In the genomic region with DNA sequence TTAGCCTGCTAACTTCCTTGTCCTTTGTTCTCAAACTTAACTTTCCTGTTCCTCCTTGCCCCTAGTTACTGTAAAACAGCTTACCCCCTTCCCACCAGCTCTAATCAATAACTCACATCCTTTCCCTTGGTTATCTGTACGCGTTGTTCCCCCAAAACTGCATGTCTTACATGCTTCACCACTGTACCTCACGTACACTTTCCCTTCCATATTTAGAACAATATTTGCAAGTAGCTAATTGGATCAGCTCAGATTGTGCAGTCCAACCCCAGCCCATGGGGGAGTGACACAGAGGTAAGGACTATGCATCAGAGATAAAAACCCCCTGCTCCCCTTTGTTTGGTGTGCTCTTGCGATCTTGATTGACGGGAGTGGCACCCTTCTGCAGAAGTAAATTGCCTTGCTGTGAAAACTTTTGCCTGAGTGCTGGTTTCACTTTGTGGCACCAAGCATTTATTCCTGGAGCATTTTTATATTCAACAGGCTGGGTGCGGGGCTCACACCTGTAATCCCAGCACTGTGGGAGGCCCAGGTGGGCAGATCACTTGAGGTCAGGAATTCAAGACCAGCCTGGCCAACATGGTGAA, we compare ENCODE assay signal across 17 cellular contexts. TPM values are rescaled to one million over a fixed set of nuclear protein-coding genes. Genes with fewer than 3 reads are reported as not detected.
A peak's percentile ranks its signal among the peaks of the same experiment; 100 is the strongest.
DNase-seq lines count a peak whose midpoint lies in the region; FAIRE-seq and TF ChIP-seq lines count a peak whose summit lies in the region.
"Had no signal": no experiment of that assay in that cellular context is flagged by ENCODE, and none has a peak within 500 bp of the region (broad histone marks: within the 10 kb centered on the region; RNA-seq: fewer than 3 reads in every experiment).

No MANE protein-coding gene starts in this region.

- DNase-seq in NCI-H1092 treated with DMSO at 0.1 percent for 48 hours (lab: John Stamatoyannopoulos, UW) = peak; percentile 8
- DNase-seq in NCI-H1092 (lab: John Stamatoyannopoulos, UW) = no peak
- no peak for DNase-seq in bronchial epithelial cell (ENCODE audit: low read depth)
- no peak for DNase-seq in urothelium cell line (ENCODE audit: low spot score)
- DNase-seq in DMS 273 (lab: John Stamatoyannopoulos, UW; ENCODE audit: unreplicated experiment) = no peak
- DNase-seq in NCI-H2171 treated with DMSO at 0.1 percent for 48 hours (lab: John Stamatoyannopoulos, UW) = no peak
- DNase-seq: Calu3; CD4-positive, alpha-beta memory T cell; DMS79; H9; NCI-H1436; NCI-H2029; NCI-H510A; NCI-H82; PC-9 had no signal

- no peak overlapping the region for H3K4me3 ChIP-seq in bronchial epithelial cell (ENCODE audit: low read depth, low read length)
- H3K4me3 ChIP-seq: PC-9, SJSA1 had no signal

- no peak for TF ChIP-seq CTCF in bronchial epithelial cell (IDR thresholded peaks at IDR 0.05; ENCODE audit: insufficient read depth, low read length, severe bottlenecking)

- FAIRE-seq in bronchial epithelial cell (lab: Jason Lieb, UNC) (peak; percentile 82), urothelium cell line (lab: Jason Lieb, UNC) (peak; percentile 53)

- H3K27me3 ChIP-seq in bronchial epithelial cell (ENCODE audit: control insufficient read depth, insufficient read depth, low read length) = no peaks in the 10 kb centered on the region
- H3K27me3 ChIP-seq: SJSA1 had no signal

- H3K36me3 ChIP-seq in bronchial epithelial cell (ENCODE audit: control insufficient read depth, insufficient read depth, low read length) = peaks cover 14% of the 10 kb centered on the region

RNA-seq across cellular contexts. Expression of a gene that starts 30.9 kb away (rescaled TPM):
- 252 and 448 TPM in 2 replicates for total RNA-seq in bronchial epithelial cell
- total RNA-seq: G401 had no signal

RNA-seq across cellular contexts. Expression of a gene that starts 35.9 kb away (rescaled TPM):
- 0.79 and 0.90 TPM in 2 replicates for total RNA-seq in bronchial epithelial cell
- total RNA-seq: CD4-positive, alpha-beta memory T cell; G401; PC-9 had no signal

RNA-seq across cellular contexts. Expression of a gene that starts 41.6 kb away (rescaled TPM):
- total RNA-seq in bronchial epithelial cell = under 0.01 and 1.2 TPM in 2 replicates
- total RNA-seq: G401, H9, PC-9 had no signal

RNA-seq across cellular contexts. Expression of a gene that starts 49.1 kb away (rescaled TPM):
- total RNA-seq in bronchial epithelial cell = 41.1 and 59.9 TPM in 2 replicates
- total RNA-seq: G401 had no signal

RNA-seq across cellular contexts. Expression of a gene that starts 54.8 kb away (rescaled TPM):
- total RNA-seq in bronchial epithelial cell = not detected in 2 replicates
- total RNA-seq: CD4-positive, alpha-beta memory T cell; G401 had no signal
